In the genomic region with DNA sequence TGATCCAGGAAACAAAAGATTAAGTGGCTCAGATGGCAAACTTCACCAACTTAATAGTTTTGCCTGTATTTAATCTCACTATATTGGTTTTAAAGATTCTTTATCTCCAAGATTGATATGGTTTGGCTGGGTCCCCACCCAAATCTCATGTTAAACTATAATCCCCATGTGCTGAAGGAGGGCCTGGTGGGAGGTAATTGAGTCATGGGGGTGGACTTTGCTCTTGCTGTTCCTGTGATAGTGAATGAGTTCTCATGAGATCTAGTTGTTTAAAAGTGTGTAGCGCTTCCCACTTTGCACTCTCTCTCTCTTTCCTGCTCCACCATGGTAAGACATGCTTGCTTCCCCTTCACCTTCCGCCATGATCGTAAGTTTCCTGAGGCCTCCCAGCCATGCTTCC, we compare ENCODE assay signal across 17 cellular contexts.
"Had no signal": no experiment of that assay in that cellular context is flagged by ENCODE, and none has a peak within 500 bp of the region (broad histone marks: within the 10 kb centered on the region; RNA-seq: fewer than 3 reads in every experiment).

No MANE protein-coding gene starts in this region.

- DNase-seq: KBM-7, MV-4-11, NCI-H1105, NCI-H1417, NCI-H1436 treated with DMSO at 0.1 percent for 48 hours, NCI-H1694, NCI-H187 treated with DMSO at 0.1 percent for 48 hours, NCI-H2029 treated with DMSO at 0.1 percent for 48 hours, NCI-H2171 treated with DMSO at 0.1 percent for 48 hours, NCI-H345, NCI-H446 treated with DMSO at 0.1 percent for 48 hours, NCI-H510A treated with DMSO at 0.1 percent for 48 hours, NCI-H526, Right ventricle myocardium superior, RPMI8226, SK-N-SH, SW 1271 had no signal

- H3K9ac ChIP-seq: SK-N-SH had no signal

- H3K4me2 ChIP-seq: SK-N-SH had no signal

- H3K9me3 ChIP-seq: SK-N-SH had no signal
